8 cellular contexts compared by ENCODE assay signal in the genomic region with DNA sequence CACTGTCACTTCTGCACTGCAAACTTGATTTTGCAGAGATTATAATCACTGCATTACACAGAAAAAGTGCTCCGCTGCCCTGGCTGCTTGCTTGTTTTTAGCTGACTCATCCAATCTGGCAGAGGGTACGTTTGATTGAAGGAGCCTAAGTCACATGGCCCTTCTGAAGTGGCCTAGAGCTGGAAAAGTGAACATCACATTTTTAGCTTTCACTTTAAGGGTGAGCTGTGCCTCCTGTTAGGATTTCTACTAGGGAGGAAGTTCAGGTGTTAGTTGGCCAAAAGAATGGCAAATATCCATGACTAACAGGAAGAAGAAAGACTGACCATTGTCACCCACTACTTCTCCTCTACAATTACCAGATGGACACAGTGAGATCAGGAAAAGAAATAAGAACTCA.
DNase-seq lines count a peak whose midpoint lies in the region; ATAC-seq, FAIRE-seq and TF ChIP-seq lines count a peak whose summit lies in the region.

No MANE protein-coding gene starts in this region.

- no peak for FAIRE-seq in bronchial epithelial cell (lab: Jason Lieb, UNC)

- intact Hi-C loops in sciatic nerve (cut with DNase I): no loop called here

- ATAC-seq in GM21528 (IDR thresholded peaks at IDR 0.05; ENCODE audit: low FRiP score, unreplicated experiment) (peak; percentile 78), sciatic nerve (peak; percentile 80), GM21723 (IDR thresholded peaks at IDR 0.05; ENCODE audit: unreplicated experiment) (no peak)

- TF ChIP-seq CTCF in LNCaP clone FGC (IDR thresholded peaks at IDR 0.05; ENCODE audit: control insufficient read depth, extremely low read depth, insufficient read depth): no peak
- TF ChIP-seq CTCF in bronchial epithelial cell (IDR thresholded peaks at IDR 0.05; ENCODE audit: insufficient read depth, low read length, severe bottlenecking): no peak

- no peaks in the 10 kb centered on the region for H3K36me3 ChIP-seq in bronchial epithelial cell (ENCODE audit: control insufficient read depth, insufficient read depth, low read length)

- H3K4me3 ChIP-seq in LNCaP clone FGC (ENCODE audit: low read depth, low read length): no peak overlapping the region
- no peak overlapping the region for H3K4me3 ChIP-seq in bronchial epithelial cell (ENCODE audit: low read depth, low read length)

- peak; percentile 92 for DNase-seq in DMS 273 treated with DMSO at 0.1 percent for 48 hours (lab: John Stamatoyannopoulos, UW)
- DNase-seq in LNCaP clone FGC (ENCODE audit: low read depth): peak; percentile 40
- peak; percentile 52 for DNase-seq in bronchial epithelial cell (ENCODE audit: low read depth)
- no peak for DNase-seq in sciatic nerve (ENCODE audit: low spot score)
- DNase-seq in mesenteric fat pad (ENCODE audit: low spot score): no peak
- no peak for DNase-seq in activated effector memory CD4-positive, alpha-beta T cell treated with Interleukin-2 at 50 U/mL for 16 hours

- no peaks in the 10 kb centered on the region for H3K27me3 ChIP-seq in bronchial epithelial cell (ENCODE audit: control insufficient read depth, insufficient read depth, low read length)

Comparison
In these comparisons a context has a peak if more than half of its experiments do, and no peak if none do; other contexts are left out.
1. DNase-seq: peak in DMS 273 treated with DMSO at 0.1 percent for 48 hours (single experiment), LNCaP clone FGC (single experiment) and bronchial epithelial cell (single experiment); none in sciatic nerve (single experiment), mesenteric fat pad (single experiment) and activated effector memory CD4-positive, alpha-beta T cell treated with Interleukin-2 at 50 U/mL for 16 hours (single experiment).